1 cellular context compared by ENCODE assay signal in the genomic region with DNA sequence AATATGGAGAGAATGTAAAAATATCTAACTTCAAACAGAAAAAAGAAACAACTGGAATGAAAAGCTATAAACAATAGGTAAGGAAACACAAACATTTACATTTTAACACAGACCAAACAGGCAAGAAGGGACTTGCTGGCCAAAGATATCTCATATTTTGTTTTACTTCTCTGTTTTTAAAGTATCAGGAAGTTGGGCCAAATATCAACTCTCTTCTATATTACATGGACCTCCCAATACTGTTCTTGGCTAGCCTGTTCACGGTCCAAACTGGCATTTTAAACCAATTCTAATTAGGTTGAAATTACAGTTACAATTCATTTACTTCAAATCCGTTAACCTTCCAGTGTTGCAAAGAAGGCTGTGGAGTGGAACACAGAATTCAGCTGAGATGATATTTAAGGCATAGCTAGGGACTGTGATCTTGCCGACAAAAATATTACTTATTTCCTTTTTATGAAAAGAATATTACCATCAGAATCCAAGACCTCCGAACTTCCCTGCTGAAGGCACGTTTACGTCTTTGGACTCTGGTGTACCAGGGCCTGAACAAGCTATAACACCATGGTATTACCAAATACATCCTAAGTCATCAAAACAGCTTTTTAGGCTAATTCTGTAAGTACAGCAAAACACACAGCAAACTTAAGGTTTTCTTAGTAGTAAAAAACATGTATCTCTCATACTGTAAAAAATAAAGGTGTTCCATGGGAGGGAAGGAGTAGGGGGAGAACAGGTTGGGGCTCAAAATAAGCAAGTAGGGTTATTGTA.
TF ChIP-seq lines count a peak whose summit lies in the region.

No MANE protein-coding gene starts in this region.

TF ChIP-seq in GM12878, 131 proteins besides CTCF, POLR2A, EP300 and RAD21 (continued from another document):
- TF ChIP-seq, protein P1, sequence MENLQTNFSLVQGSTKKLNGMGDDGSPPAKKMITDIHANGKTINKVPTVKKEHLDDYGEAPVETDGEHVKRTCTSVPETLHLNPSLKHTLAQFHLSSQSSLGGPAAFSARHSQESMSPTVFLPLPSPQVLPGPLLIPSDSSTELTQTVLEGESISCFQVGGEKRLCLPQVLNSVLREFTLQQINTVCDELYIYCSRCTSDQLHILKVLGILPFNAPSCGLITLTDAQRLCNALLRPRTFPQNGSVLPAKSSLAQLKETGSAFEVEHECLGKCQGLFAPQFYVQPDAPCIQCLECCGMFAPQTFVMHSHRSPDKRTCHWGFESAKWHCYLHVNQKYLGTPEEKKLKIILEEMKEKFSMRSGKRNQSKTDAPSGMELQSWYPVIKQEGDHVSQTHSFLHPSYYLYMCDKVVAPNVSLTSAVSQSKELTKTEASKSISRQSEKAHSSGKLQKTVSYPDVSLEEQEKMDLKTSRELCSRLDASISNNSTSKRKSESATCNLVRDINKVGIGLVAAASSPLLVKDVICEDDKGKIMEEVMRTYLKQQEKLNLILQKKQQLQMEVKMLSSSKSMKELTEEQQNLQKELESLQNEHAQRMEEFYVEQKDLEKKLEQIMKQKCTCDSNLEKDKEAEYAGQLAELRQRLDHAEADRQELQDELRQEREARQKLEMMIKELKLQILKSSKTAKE (IDR thresholded peaks at IDR 0.05; ENCODE audit: low read depth, poor library complexity, severe bottlenecking) = no peak
- TF ChIP-seq BHLHE40 (IDR thresholded peaks at IDR 0.05; ENCODE audit: borderline replicate concordance in 1 of 2, low read depth in 2 of 2, low read length in 1 of 2) (no peak), CBFB (IDR thresholded peaks at IDR 0.05; ENCODE audit: low read depth) (no peak), YY1 (IDR thresholded peaks at IDR 0.05; ENCODE audit: low read depth, low read length) (no peak), SREBF2 (IDR thresholded peaks at IDR 0.05; ENCODE audit: low read length) (no peak)
- TF ChIP-seq, protein P2, sequence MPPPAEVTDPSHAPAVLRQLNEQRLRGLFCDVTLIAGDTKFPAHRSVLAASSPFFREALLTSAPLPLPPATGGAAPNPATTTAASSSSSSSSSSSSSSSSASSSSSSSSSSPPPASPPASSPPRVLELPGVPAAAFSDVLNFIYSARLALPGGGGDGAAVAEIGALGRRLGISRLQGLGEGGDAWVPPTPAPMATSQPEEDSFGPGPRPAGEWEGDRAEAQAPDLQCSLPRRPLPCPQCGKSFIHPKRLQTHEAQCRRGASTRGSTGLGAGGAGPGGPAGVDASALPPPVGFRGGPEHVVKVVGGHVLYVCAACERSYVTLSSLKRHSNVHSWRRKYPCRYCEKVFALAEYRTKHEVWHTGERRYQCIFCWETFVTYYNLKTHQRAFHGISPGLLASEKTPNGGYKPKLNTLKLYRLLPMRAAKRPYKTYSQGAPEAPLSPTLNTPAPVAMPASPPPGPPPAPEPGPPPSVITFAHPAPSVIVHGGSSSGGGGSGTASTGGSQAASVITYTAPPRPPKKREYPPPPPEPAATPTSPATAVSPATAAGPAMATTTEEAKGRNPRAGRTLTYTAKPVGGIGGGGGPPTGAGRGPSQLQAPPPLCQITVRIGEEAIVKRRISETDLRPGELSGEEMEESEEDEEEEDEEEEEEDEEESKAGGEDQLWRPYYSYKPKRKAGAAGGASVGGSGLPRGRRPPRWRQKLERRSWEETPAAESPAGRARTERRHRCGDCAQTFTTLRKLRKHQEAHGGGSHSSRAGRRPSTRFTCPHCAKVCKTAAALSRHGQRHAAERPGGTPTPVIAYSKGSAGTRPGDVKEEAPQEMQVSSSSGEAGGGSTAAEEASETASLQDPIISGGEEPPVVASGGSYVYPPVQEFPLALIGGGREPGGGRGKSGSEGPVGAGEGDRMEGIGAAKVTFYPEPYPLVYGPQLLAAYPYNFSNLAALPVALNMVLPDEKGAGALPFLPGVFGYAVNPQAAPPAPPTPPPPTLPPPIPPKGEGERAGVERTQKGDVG (CRISPR knock-in tag; IDR thresholded peaks at IDR 0.05) = no peak
- TF ChIP-seq, protein P3, sequence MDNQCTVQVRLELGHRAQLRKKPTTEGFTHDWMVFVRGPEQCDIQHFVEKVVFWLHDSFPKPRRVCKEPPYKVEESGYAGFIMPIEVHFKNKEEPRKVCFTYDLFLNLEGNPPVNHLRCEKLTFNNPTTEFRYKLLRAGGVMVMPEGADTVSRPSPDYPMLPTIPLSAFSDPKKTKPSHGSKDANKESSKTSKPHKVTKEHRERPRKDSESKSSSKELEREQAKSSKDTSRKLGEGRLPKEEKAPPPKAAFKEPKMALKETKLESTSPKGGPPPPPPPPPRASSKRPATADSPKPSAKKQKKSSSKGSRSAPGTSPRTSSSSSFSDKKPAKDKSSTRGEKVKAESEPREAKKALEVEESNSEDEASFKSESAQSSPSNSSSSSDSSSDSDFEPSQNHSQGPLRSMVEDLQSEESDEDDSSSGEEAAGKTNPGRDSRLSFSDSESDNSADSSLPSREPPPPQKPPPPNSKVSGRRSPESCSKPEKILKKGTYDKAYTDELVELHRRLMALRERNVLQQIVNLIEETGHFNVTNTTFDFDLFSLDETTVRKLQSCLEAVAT (IDR thresholded peaks at IDR 0.05) = no peak
